In the genomic region with DNA sequence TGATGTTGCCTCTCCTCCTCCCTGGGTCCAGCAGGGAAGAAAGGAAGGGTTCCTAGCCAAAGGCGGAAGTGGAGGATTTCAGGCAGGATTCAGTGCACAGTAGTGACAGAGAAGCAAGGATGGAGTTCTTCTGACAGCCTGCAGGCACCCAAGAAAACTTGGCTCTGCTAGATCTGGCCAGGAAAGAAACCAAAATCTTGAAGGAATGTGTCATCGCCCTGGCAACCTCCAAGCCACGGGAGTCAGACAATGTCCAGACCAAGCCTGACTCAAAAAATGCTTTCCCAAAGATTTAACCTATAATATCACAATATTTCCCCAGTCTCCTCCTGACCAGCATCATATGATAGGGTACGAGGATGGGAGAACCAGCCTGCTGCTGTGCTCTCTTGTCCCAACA, we compare ENCODE assay signal across 20 cellular contexts. TPM values are rescaled to one million over a fixed set of nuclear protein-coding genes. Genes with fewer than 3 reads are reported as not detected.
A peak's percentile ranks its signal among the peaks of the same experiment; 100 is the strongest.
DNase-seq lines count a peak whose midpoint lies in the region; ATAC-seq and TF ChIP-seq lines count a peak whose summit lies in the region.
"Had no signal": no experiment of that assay in that cellular context is flagged by ENCODE, and none has a peak within 500 bp of the region (broad histone marks: within the 10 kb centered on the region; RNA-seq: fewer than 3 reads in every experiment).

No MANE protein-coding gene starts in this region.

- H3K27ac Mint-ChIP-seq in activated naive CD4-positive, alpha-beta T cell treated with anti-CD3 and anti-CD28 coated beads, Interleukin-2, amount 50 U/mL, for 72 hours = no peak overlapping the region
- H3K27ac Mint-ChIP-seq: activated naive CD4-positive, alpha-beta T cell treated with anti-CD3 and anti-CD28 coated beads for 36 hours; GM23338 had no signal

- intact Hi-C loops in ovary (cut with DNase I) = loop anchor here in 1 of 4 donors (2.0 kb wide), 1 partner anchor 300 kb away; no protein-coding TSS in a partner anchor

- TF ChIP-seq CTCF in fibroblast of villous mesenchyme (IDR thresholded peaks at IDR 0.05; ENCODE audit: insufficient read depth, low read depth, low read length) (no peak), ovary (IDR thresholded peaks at IDR 0.05) (peak in 2 of 3 donors; percentile 9 to 13)

- WGBS in ovary, 3 donors = 31 to 57% (median 40%) methylated on average over 4 of the region's 4 CpGs

- no peaks in the 10 kb centered on the region for H3K27me3 ChIP-seq in ovary

- no peaks in the 10 kb centered on the region for H3K36me3 Mint-ChIP-seq in activated naive CD4-positive, alpha-beta T cell treated with anti-CD3 and anti-CD28 coated beads, Interleukin-2, amount 50 U/mL, for 72 hours

- no peak for TF ChIP-seq EP300 in ovary (IDR thresholded peaks at IDR 0.05)

- H3K36me3 ChIP-seq in ovary = no peaks in the 10 kb centered on the region

- no peaks in the 10 kb centered on the region for H3K9me3 Mint-ChIP-seq in activated naive CD4-positive, alpha-beta T cell treated with anti-CD3 and anti-CD28 coated beads, Interleukin-2, amount 50 U/mL, for 72 hours
- H3K9me3 Mint-ChIP-seq: activated naive CD4-positive, alpha-beta T cell treated with anti-CD3 and anti-CD28 coated beads for 36 hours; GM23338 had no signal

- no peak for TF ChIP-seq POLR2A in ovary (IDR thresholded peaks at IDR 0.05)

- H3K4me3 ChIP-seq in fibroblast of villous mesenchyme (ENCODE audit: low read depth, low read length) (no peak overlapping the region), ovary (no peak overlapping the region)
- H3K4me3 ChIP-seq: GM23338 had no signal

- H3K27ac ChIP-seq in ovary = no peak overlapping the region

- H3K9me3 ChIP-seq in ovary = no peaks in the 10 kb centered on the region
- H3K9me3 ChIP-seq: Caco-2 had no signal

- peaks cover 10% of the 10 kb centered on the region for H3K4me1 ChIP-seq in ovary (ENCODE audit: insufficient read depth)
- H3K4me1 ChIP-seq: Caco-2 had no signal

- ATAC-seq in SK-N-SH treated with all-trans-retinoic acid at 6 μM for 48 hours = peak; percentile 88
- ATAC-seq in esophagus mucosa = no peak
- no peak for ATAC-seq in activated naive CD4-positive, alpha-beta T cell treated with anti-CD3 and anti-CD28 coated beads, Interleukin-2, amount 50 U/mL, for 72 hours
- ATAC-seq: GM23338 had no signal

- DNase-seq in ELR (ENCODE audit: low read depth) (peak; percentile 18), fibroblast of villous mesenchyme (ENCODE audit: low read depth) (peak; percentile 45), ovary (peak in 2 of 5 donors; percentile 25 to 28), SHP77 treated with DMSO at 0.1 percent for 48 hours (lab: John Stamatoyannopoulos, UW) (no peak)
- no peak for DNase-seq in activated naive CD4-positive, alpha-beta T cell treated with anti-CD3 and anti-CD28 coated beads, Interleukin-2, amount 50 U/mL, for 72 hours (ENCODE audit: low spot score in 2 of 2)
- DNase-seq in activated T-cell treated with anti-CD3 and anti-CD28 coated beads, Interleukin-2, amount 50 U/mL, for 48 hours = no peak
- DNase-seq: activated CD8-positive, alpha-beta memory T cell treated with anti-CD3 and anti-CD28 coated beads, Interleukin-2, amount 50 U/mL, for 48 hours; activated naive CD4-positive, alpha-beta T cell treated with anti-CD3 and anti-CD28 coated beads for 36 hours; AML-193; Caco-2; mesendoderm; NCI-H146; NCI-H226; retina; SHP77; stimulated activated CD4-positive, alpha-beta T cell treated with anti-CD3 and anti-CD28 coated beads, Interleukin-1b, Interleukin-23, amount 100 ng/mL, for 48 hours; substantia nigra had no signal

TF ChIP-seq in SK-N-SH treated with all-trans-retinoic acid at 6 μM for 48 hours, 23 proteins besides CTCF, POLR2A, EP300 and RAD21:
- TF ChIP-seq, protein P1, sequence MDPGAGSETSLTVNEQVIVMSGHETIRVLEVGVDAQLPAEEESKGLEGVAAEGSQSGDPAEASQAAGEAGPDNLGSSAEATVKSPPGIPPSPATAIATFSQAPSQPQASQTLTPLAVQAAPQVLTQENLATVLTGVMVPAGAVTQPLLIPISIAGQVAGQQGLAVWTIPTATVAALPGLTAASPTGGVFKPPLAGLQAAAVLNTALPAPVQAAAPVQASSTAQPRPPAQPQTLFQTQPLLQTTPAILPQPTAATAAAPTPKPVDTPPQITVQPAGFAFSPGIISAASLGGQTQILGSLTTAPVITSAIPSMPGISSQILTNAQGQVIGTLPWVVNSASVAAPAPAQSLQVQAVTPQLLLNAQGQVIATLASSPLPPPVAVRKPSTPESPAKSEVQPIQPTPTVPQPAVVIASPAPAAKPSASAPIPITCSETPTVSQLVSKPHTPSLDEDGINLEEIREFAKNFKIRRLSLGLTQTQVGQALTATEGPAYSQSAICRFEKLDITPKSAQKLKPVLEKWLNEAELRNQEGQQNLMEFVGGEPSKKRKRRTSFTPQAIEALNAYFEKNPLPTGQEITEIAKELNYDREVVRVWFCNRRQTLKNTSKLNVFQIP (CRISPR knock-in tag; IDR thresholded peaks at IDR 0.05; ENCODE audit: borderline replicate concordance, low read depth) = no peak
- no peak for TF ChIP-seq ARNTL (CRISPR knock-in tag; IDR thresholded peaks at IDR 0.05; ENCODE audit: borderline replicate concordance, low read depth)
- TF ChIP-seq ISL1 (CRISPR knock-in tag; IDR thresholded peaks at IDR 0.05) = no peak
- TF ChIP-seq, protein P2, sequence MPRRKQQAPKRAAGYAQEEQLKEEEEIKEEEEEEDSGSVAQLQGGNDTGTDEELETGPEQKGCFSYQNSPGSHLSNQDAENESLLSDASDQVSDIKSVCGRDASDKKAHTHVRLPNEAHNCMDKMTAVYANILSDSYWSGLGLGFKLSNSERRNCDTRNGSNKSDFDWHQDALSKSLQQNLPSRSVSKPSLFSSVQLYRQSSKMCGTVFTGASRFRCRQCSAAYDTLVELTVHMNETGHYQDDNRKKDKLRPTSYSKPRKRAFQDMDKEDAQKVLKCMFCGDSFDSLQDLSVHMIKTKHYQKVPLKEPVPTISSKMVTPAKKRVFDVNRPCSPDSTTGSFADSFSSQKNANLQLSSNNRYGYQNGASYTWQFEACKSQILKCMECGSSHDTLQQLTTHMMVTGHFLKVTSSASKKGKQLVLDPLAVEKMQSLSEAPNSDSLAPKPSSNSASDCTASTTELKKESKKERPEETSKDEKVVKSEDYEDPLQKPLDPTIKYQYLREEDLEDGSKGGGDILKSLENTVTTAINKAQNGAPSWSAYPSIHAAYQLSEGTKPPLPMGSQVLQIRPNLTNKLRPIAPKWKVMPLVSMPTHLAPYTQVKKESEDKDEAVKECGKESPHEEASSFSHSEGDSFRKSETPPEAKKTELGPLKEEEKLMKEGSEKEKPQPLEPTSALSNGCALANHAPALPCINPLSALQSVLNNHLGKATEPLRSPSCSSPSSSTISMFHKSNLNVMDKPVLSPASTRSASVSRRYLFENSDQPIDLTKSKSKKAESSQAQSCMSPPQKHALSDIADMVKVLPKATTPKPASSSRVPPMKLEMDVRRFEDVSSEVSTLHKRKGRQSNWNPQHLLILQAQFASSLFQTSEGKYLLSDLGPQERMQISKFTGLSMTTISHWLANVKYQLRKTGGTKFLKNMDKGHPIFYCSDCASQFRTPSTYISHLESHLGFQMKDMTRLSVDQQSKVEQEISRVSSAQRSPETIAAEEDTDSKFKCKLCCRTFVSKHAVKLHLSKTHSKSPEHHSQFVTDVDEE (CRISPR knock-in tag; IDR thresholded peaks at IDR 0.05) = no peak
- no peak for TF ChIP-seq ZFP3 (CRISPR knock-in tag; IDR thresholded peaks at IDR 0.05)
- no peak for TF ChIP-seq RARB (CRISPR knock-in tag; IDR thresholded peaks at IDR 0.05)
- TF ChIP-seq CSDC2 (CRISPR knock-in tag; IDR thresholded peaks at IDR 0.05) = no peak
- no peak for TF ChIP-seq TCF4 (CRISPR knock-in tag; IDR thresholded peaks at IDR 0.05; ENCODE audit: borderline replicate concordance)
- TF ChIP-seq, protein P3, sequence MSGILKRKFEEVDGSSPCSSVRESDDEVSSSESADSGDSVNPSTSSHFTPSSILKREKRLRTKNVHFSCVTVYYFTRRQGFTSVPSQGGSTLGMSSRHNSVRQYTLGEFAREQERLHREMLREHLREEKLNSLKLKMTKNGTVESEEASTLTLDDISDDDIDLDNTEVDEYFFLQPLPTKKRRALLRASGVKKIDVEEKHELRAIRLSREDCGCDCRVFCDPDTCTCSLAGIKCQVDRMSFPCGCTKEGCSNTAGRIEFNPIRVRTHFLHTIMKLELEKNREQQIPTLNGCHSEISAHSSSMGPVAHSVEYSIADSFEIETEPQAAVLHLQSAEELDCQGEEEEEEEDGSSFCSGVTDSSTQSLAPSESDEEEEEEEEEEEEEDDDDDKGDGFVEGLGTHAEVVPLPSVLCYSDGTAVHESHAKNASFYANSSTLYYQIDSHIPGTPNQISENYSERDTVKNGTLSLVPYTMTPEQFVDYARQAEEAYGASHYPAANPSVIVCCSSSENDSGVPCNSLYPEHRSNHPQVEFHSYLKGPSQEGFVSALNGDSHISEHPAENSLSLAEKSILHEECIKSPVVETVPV (CRISPR knock-in tag; IDR thresholded peaks at IDR 0.05) = no peak
- no peak for TF ChIP-seq ZFP30 (CRISPR knock-in tag; IDR thresholded peaks at IDR 0.05)

RNA-seq across cellular contexts. Expression of a gene that starts 22.8 kb away (rescaled TPM):
- total RNA-seq in fibroblast of villous mesenchyme = 38.3 and 39.7 TPM in 2 replicates
- 10 to 100 TPM; 16.6 to 38.7 (median 25.4) TPM for total RNA-seq in ovary
- polyA plus RNA-seq in ovary = 10 to 100 TPM; 25.2 to 38.8 TPM
- total RNA-seq in esophagus mucosa = 22.2 TPM
- 10 to 100 TPM; 14.8 to 17.6 TPM for total RNA-seq in activated naive CD4-positive, alpha-beta T cell treated with anti-CD3 and anti-CD28 coated beads, Interleukin-2, amount 50 U/mL, for 72 hours

RNA-seq across cellular contexts. Expression of a gene that starts 58.0 kb away (rescaled TPM):
- 11.7 and 13.2 TPM in 2 replicates for total RNA-seq in fibroblast of villous mesenchyme
- 10 to 100 TPM in 6 of 7 donors, 1 to 10 TPM in 1; 7.7 to 33.1 (median 19.5) TPM for total RNA-seq in ovary
- 10 to 100 TPM; 17.6 to 20.3 TPM for polyA plus RNA-seq in ovary
- total RNA-seq in esophagus mucosa = 28.8 TPM
- total RNA-seq in activated naive CD4-positive, alpha-beta T cell treated with anti-CD3 and anti-CD28 coated beads, Interleukin-2, amount 50 U/mL, for 72 hours = 10 to 100 TPM; 13.5 to 22.1 TPM

Comparison
In these comparisons a context has a peak if more than half of its experiments do, and no peak if none do; other contexts are left out.
1. DNase-seq: peak in ELR (single experiment) and fibroblast of villous mesenchyme (single experiment); none in SHP77 treated with DMSO at 0.1 percent for 48 hours (single experiment), activated naive CD4-positive, alpha-beta T cell treated with anti-CD3 and anti-CD28 coated beads, Interleukin-2, amount 50 U/mL, for 72 hours (0 of 2) and activated T-cell treated with anti-CD3 and anti-CD28 coated beads, Interleukin-2, amount 50 U/mL, for 48 hours (0 of 2).